13 cellular contexts compared by ENCODE assay signal in the genomic region with DNA sequence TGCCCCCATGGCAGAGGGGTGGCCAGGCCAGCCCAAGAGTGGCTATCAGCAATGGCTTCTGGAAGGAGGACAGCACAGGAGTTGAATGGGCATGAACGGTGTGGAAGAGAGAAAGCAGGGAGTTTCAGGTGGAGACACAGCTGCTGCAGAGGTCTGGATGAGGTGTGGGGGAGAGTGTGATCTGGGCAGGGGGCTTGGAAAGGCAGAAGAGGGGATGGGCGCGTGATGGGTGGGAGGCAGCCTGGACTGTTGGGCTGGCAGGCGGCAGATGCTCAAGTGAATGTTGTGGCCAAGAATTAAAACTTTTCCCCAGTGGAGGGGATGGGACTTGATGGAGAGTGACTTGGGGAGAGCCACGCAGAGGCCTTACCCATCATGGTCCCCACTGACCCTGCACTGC. TPM values are rescaled to one million over a fixed set of nuclear protein-coding genes. Genes with fewer than 3 reads are reported as not detected.
A peak's percentile ranks its signal among the peaks of the same experiment; 100 is the strongest.
DNase-seq lines count a peak whose midpoint lies in the region; ATAC-seq and TF ChIP-seq lines count a peak whose summit lies in the region.
"Had no signal": no experiment of that assay in that cellular context is flagged by ENCODE, and none has a peak within 500 bp of the region (broad histone marks: within the 10 kb centered on the region; RNA-seq: fewer than 3 reads in every experiment).

No MANE protein-coding gene starts in this region.

- H3K4me1 ChIP-seq in CD8-positive, alpha-beta T cell (ENCODE audit: insufficient read depth, low read length), result peaks cover 61% of the 10 kb centered on the region

- H3K27me3 ChIP-seq in CD8-positive, alpha-beta T cell (ENCODE audit: insufficient read depth, low read length), result peaks cover 5% of the 10 kb centered on the region

- no peak overlapping the region for H3K27ac ChIP-seq in CD8-positive, alpha-beta T cell (ENCODE audit: low read depth, low read length)
- peak overlapping the region; percentile 87; the same call in 1 of the 2 replicates for H3K27ac ChIP-seq in VCaP

- no peak for TF ChIP-seq CTCF in CD8-positive, alpha-beta T cell (IDR thresholded peaks at IDR 0.05)
- TF ChIP-seq CTCF in VCaP (conservative IDR thresholded peaks at IDR 0.05), result no peak

- no peak for ATAC-seq in CD8-positive, alpha-beta T cell

- intact Hi-C loops in CD8-positive, alpha-beta T cell (cut with DNase I, micrococcal nuclease), result loop anchor here in 1 of 2 experiments (5.0 kb wide), 1 partner anchor 351 kb away; the partner anchor contains the start of gene FITM2
- intact Hi-C loops in posterior vena cava (cut with DNase I), result no loop called here

- H3K4me1 Mint-ChIP-seq in activated T-cell treated with anti-CD3 and anti-CD28 coated beads, Interleukin-2, amount 50 U/mL, for 24 hours (ENCODE audit: low read depth), result peaks cover 51% of the 10 kb centered on the region
- H3K4me1 Mint-ChIP-seq in CD8-positive, alpha-beta T cell (ENCODE audit: low read depth), result peaks cover 59% of the 10 kb centered on the region

- H3K36me3 ChIP-seq in CD8-positive, alpha-beta T cell (ENCODE audit: insufficient read depth, low read length), result no peaks in the 10 kb centered on the region

- no peak overlapping the region for H3K4me3 Mint-ChIP-seq in activated T-cell treated with anti-CD3 and anti-CD28 coated beads, Interleukin-2, amount 50 U/mL, for 24 hours
- no peak overlapping the region for H3K4me3 Mint-ChIP-seq in CD8-positive, alpha-beta T cell

- POLR2A ChIA-PET in CD8-positive, alpha-beta T cell (lab: Charles Lee), result interaction anchor here (1.4 kb wide), 1 partner anchor 14 kb away, joined by 4 read pairs; no protein-coding TSS in a partner anchor

- CTCF ChIA-PET in CD8-positive, alpha-beta T cell (lab: Charles Lee), result interaction anchor here (0.9 to 1.5 kb wide), 2 partner anchors 19 to 42 kb away, joined by 3 to 4 read pairs; no protein-coding TSS in a partner anchor

- H3K9me3 ChIP-seq in CD8-positive, alpha-beta T cell (ENCODE audit: low read length), result no peaks in the 10 kb centered on the region

- H3K36me3 Mint-ChIP-seq in activated T-cell treated with anti-CD3 and anti-CD28 coated beads, Interleukin-2, amount 50 U/mL, for 24 hours (ENCODE audit: low read depth), result peaks cover 8% of the 10 kb centered on the region
- no peaks in the 10 kb centered on the region for H3K36me3 Mint-ChIP-seq in CD8-positive, alpha-beta T cell

- DNase-seq in activated T-cell treated with anti-CD3 and anti-CD28 coated beads, Interleukin-2, amount 50 U/mL, for 24 hours, result peak; percentile 23
- no peak for DNase-seq in activated T-cell treated with anti-CD3 and anti-CD28 coated beads, Interleukin-2, amount 50 U/mL, for 48 hours
- DNase-seq in CD8-positive, alpha-beta T cell, result peak in 1 of 7 experiments; percentile 44
- peak; percentile 15 for DNase-seq in posterior vena cava (ENCODE audit: low spot score)
- DNase-seq in retina, result no peak
- DNase-seq in NCI-H510A treated with DMSO at 0.1 percent for 48 hours (lab: John Stamatoyannopoulos, UW), result no peak
- DNase-seq in UCSD-AML1 (lab: John Stamatoyannopoulos, UW; ENCODE audit: unreplicated experiment), result no peak
- DNase-seq: CD8-positive, alpha-beta memory T cell; KBM-7; MV-4-11; NCI-H1694 treated with DMSO at 0.1 percent for 48 hours; RPMI8226 had no signal

- H3K27ac Mint-ChIP-seq in activated T-cell treated with anti-CD3 and anti-CD28 coated beads, Interleukin-2, amount 50 U/mL, for 24 hours, result no peak overlapping the region
- peak overlapping the region; percentile 52 for H3K27ac Mint-ChIP-seq in CD8-positive, alpha-beta T cell

- H3K4me3 ChIP-seq in CD8-positive, alpha-beta T cell (ENCODE audit: low read depth, low read length), result no peak overlapping the region

- peaks cover 37% of the 10 kb centered on the region for H3K27me3 Mint-ChIP-seq in activated T-cell treated with anti-CD3 and anti-CD28 coated beads, Interleukin-2, amount 50 U/mL, for 24 hours
- H3K27me3 Mint-ChIP-seq in CD8-positive, alpha-beta T cell (ENCODE audit: low read depth), result no peaks in the 10 kb centered on the region

- H3K9me3 Mint-ChIP-seq in activated T-cell treated with anti-CD3 and anti-CD28 coated beads, Interleukin-2, amount 50 U/mL, for 24 hours, result peaks cover 11% of the 10 kb centered on the region
- peaks cover 6% of the 10 kb centered on the region for H3K9me3 Mint-ChIP-seq in CD8-positive, alpha-beta T cell

RNA-seq across cellular contexts. Expression of gene TOX2, which starts 46.5 kb away (rescaled TPM):
- total RNA-seq in CD8-positive, alpha-beta T cell, result 1 to 10 TPM; 1.7 to 1.8 TPM
- total RNA-seq in posterior vena cava, result 1 to 10 TPM; 1.1 to 1.5 TPM

Comparison
In these comparisons a context has a peak if more than half of its experiments do, and no peak if none do; other contexts are left out.
1. DNase-seq: peak in activated T-cell treated with anti-CD3 and anti-CD28 coated beads, Interleukin-2, amount 50 U/mL, for 24 hours (single experiment) and posterior vena cava (single experiment); none in activated T-cell treated with anti-CD3 and anti-CD28 coated beads, Interleukin-2, amount 50 U/mL, for 48 hours (0 of 2), retina (single experiment), NCI-H510A treated with DMSO at 0.1 percent for 48 hours (single experiment) and UCSD-AML1 (single experiment).